Comparison of ENCODE assay signal across 25 cellular contexts in the genomic region with DNA sequence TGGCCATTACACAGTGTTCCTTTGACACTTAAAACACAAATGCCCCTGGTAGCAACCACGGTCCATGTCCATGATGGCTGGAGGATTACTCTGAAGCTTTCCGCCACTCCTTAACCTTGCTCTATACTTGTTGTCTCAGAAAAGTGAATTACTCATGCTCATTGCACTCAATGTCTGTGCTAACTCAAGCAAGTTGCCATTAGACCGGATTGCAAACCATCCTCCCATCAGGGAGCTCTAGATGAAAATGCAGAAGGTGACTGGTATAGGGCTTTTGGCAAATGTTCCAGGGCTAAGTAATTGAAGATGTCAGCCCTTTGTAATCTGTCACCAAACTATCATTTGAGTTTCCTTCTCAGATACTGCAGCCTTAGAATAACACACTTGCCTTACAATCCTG.
DNase-seq lines count a peak whose midpoint lies in the region; ATAC-seq and TF ChIP-seq lines count a peak whose summit lies in the region.
"Had no signal": no experiment of that assay in that cellular context is flagged by ENCODE, and none has a peak within 500 bp of the region (broad histone marks: within the 10 kb centered on the region; RNA-seq: fewer than 3 reads in every experiment).

No MANE protein-coding gene starts in this region.

- H3K79me2 ChIP-seq in neural progenitor cell (ENCODE audit: low read depth) = no peaks in the 10 kb centered on the region

- DNase-seq in EH (ENCODE audit: low read depth) (peak; percentile 42), NCI-H2171 (lab: John Stamatoyannopoulos, UW) (peak; percentile 36), SK-N-DZ (ENCODE audit: low spot score) (peak; percentile 22), neural progenitor cell (ENCODE audit: low spot score) (peak; percentile 69), NCI-H1694 (lab: John Stamatoyannopoulos, UW) (no peak), ecto neural progenitor cell (ENCODE audit: low spot score) (no peak), left lobe of liver (ENCODE audit: low spot score) (no peak)
- no peak for DNase-seq in CD8-positive, alpha-beta T cell
- DNase-seq: CD4-positive, alpha-beta T cell; COR-L47; DMS53; GOT3; HFFc6; NCI-H1048; NCI-H1417; NCI-H2081 treated with DMSO at 0.1 percent for 48 hours; NCI-H510A; NCI-H748 treated with DMSO at 0.1 percent for 48 hours; PC-3; SJCRH30; T-helper 1 cell had no signal

- H3F3A ChIP-seq in neural progenitor cell (ENCODE audit: low read depth) = no peaks in the 10 kb centered on the region

- no peaks in the 10 kb centered on the region for H3K9me3 ChIP-seq in neural progenitor cell (ENCODE audit: low read depth)
- H3K9me3 ChIP-seq in CD8-positive, alpha-beta T cell (ENCODE audit: low read length) = no peaks in the 10 kb centered on the region
- H3K9me3 ChIP-seq: BLaER1 treated with 17β-estradiol and CSF1 and Interleukin-3, amounts not matched to agents 10 nM and 100 nM; HAP-1; SJCRH30 had no signal

- intact Hi-C loops in CD8-positive, alpha-beta T cell (cut with DNase I, micrococcal nuclease) = no loop called here

- H3K4me1 Mint-ChIP-seq in neural progenitor cell = peaks cover 21% of the 10 kb centered on the region
- no peaks in the 10 kb centered on the region for H3K4me1 Mint-ChIP-seq in CD8-positive, alpha-beta T cell (ENCODE audit: low read depth)
- H3K4me1 Mint-ChIP-seq: IgD-negative memory B cell had no signal

- H3K4me3 ChIP-seq in neural progenitor cell = no peak overlapping the region
- H3K4me3 ChIP-seq in CD8-positive, alpha-beta T cell (ENCODE audit: low read depth, low read length) = no peak overlapping the region
- H3K4me3 ChIP-seq: BLaER1 treated with 17β-estradiol and CSF1 and Interleukin-3, amounts not matched to agents 10 nM and 100 nM; HAP-1; SJCRH30 had no signal

- TF ChIP-seq CTCF in neural progenitor cell (IDR thresholded peaks at IDR 0.05) = no peak
- TF ChIP-seq CTCF in CD8-positive, alpha-beta T cell (IDR thresholded peaks at IDR 0.05) = no peak

- CTCF ChIA-PET in CD8-positive, alpha-beta T cell (lab: Charles Lee) = no interaction called here

- peaks cover 14% of the 10 kb centered on the region for H3K27me3 Mint-ChIP-seq in neural progenitor cell (ENCODE audit: insufficient read depth, low read depth)
- peaks cover 4% of the 10 kb centered on the region for H3K27me3 Mint-ChIP-seq in CD8-positive, alpha-beta T cell (ENCODE audit: low read depth)
- H3K27me3 Mint-ChIP-seq: CD4-positive, alpha-beta T cell; IgD-negative memory B cell had no signal

- no peak overlapping the region for H3K9ac ChIP-seq in neural progenitor cell
- H3K9ac ChIP-seq: BLaER1 treated with 17β-estradiol and CSF1 and Interleukin-3, amounts not matched to agents 10 nM and 100 nM; KMS-11 had no signal

- no peak overlapping the region for H3K4me2 ChIP-seq in neural progenitor cell
- H3K4me2 ChIP-seq: BLaER1 treated with 17β-estradiol and CSF1 and Interleukin-3, amounts not matched to agents 10 nM and 100 nM; KMS-11 had no signal

- H4K20me1 ChIP-seq in neural progenitor cell (ENCODE audit: low read depth) = no peaks in the 10 kb centered on the region
- H4K20me1 ChIP-seq: BLaER1 treated with 17β-estradiol and CSF1 and Interleukin-3, amounts not matched to agents 10 nM and 100 nM had no signal

- H3K36me3 Mint-ChIP-seq in neural progenitor cell = peaks cover 1% of the 10 kb centered on the region
- H3K36me3 Mint-ChIP-seq in CD8-positive, alpha-beta T cell = no peaks in the 10 kb centered on the region
- H3K36me3 Mint-ChIP-seq: IgD-negative memory B cell had no signal

- no peaks in the 10 kb centered on the region for H3K27me3 ChIP-seq in neural progenitor cell
- H3K27me3 ChIP-seq in CD8-positive, alpha-beta T cell (ENCODE audit: insufficient read depth, low read length) = no peaks in the 10 kb centered on the region
- H3K27me3 ChIP-seq: BLaER1 treated with 17β-estradiol and CSF1 and Interleukin-3, amounts not matched to agents 10 nM and 100 nM; SJCRH30 had no signal

- POLR2A ChIA-PET in CD8-positive, alpha-beta T cell (lab: Charles Lee) = no interaction called here

- no peak overlapping the region for H2AFZ ChIP-seq in neural progenitor cell (replicated peaks)

- no peaks in the 10 kb centered on the region for H3K36me3 ChIP-seq in neural progenitor cell
- H3K36me3 ChIP-seq in CD8-positive, alpha-beta T cell (ENCODE audit: insufficient read depth, low read length) = no peaks in the 10 kb centered on the region
- H3K36me3 ChIP-seq: BLaER1 treated with 17β-estradiol and CSF1 and Interleukin-3, amounts not matched to agents 10 nM and 100 nM; HAP-1; SJCRH30 had no signal

- no peak for ATAC-seq in left lobe of liver
- no peak for ATAC-seq in CD8-positive, alpha-beta T cell
- ATAC-seq: PC-3 had no signal

- H3K4me1 ChIP-seq in neural progenitor cell = no peaks in the 10 kb centered on the region
- no peaks in the 10 kb centered on the region for H3K4me1 ChIP-seq in CD8-positive, alpha-beta T cell (ENCODE audit: insufficient read depth, low read length)
- H3K4me1 ChIP-seq: BLaER1 treated with 17β-estradiol and CSF1 and Interleukin-3, amounts not matched to agents 10 nM and 100 nM; HAP-1; SJCRH30 had no signal

- H3K27ac Mint-ChIP-seq in neural progenitor cell = peak overlapping the region; percentile 6
- no peak overlapping the region for H3K27ac Mint-ChIP-seq in CD8-positive, alpha-beta T cell
- H3K27ac Mint-ChIP-seq: CD4-positive, alpha-beta T cell; HFFc6; IgD-negative memory B cell had no signal

- no peak overlapping the region for H3K27ac ChIP-seq in neural progenitor cell
- no peak overlapping the region for H3K27ac ChIP-seq in CD8-positive, alpha-beta T cell (ENCODE audit: low read depth, low read length)
- H3K27ac ChIP-seq: BLaER1 treated with 17β-estradiol and CSF1 and Interleukin-3, amounts not matched to agents 10 nM and 100 nM; KMS-11; SJCRH30 had no signal

- H3K9me3 Mint-ChIP-seq in neural progenitor cell = no peaks in the 10 kb centered on the region
- no peaks in the 10 kb centered on the region for H3K9me3 Mint-ChIP-seq in CD8-positive, alpha-beta T cell
- H3K9me3 Mint-ChIP-seq: CD4-positive, alpha-beta T cell; HFFc6; IgD-negative memory B cell had no signal

- H3K4me3 Mint-ChIP-seq in neural progenitor cell = no peak overlapping the region
- H3K4me3 Mint-ChIP-seq in CD8-positive, alpha-beta T cell = no peak overlapping the region
- H3K4me3 Mint-ChIP-seq: CD4-positive, alpha-beta T cell; HFFc6; IgD-negative memory B cell had no signal

Comparison
In these comparisons a context has a peak if more than half of its experiments do, and no peak if none do; other contexts are left out.
1. DNase-seq: peak in EH (single experiment), NCI-H2171 (single experiment), SK-N-DZ (single experiment) and neural progenitor cell (single experiment); none in NCI-H1694 (single experiment), ecto neural progenitor cell (single experiment), left lobe of liver (single experiment) and CD8-positive, alpha-beta T cell (0 of 7).